17 cellular contexts compared by ENCODE assay signal in the genomic region with DNA sequence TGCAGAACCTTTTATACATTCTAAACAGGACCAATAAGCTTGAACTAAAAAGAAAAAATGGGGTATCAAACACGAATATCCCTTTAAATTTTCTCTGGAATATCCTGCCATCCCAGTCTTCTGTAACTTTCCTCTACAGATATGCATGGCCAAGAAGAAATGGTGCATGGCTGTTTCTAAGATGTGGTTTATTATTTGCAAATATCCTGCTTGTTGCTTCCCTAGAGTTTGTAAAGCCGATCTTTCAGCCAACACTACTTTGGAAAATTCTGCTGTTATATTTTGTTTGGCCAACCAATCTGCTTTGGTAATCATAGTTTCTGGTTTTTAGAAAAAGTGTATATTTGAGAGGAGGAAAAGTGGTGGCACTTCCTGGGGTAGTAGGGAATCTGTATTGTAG.
"Had no signal": no experiment of that assay in that cellular context is flagged by ENCODE, and none has a peak within 500 bp of the region (broad histone marks: within the 10 kb centered on the region; RNA-seq: fewer than 3 reads in every experiment).

No MANE protein-coding gene starts in this region.

- H3K4me1 ChIP-seq: breast epithelium had no signal

- H3K9me3 ChIP-seq: breast epithelium, neutrophil, transverse colon, uterus had no signal

- H3K36me3 ChIP-seq: breast epithelium, neutrophil, transverse colon, uterus had no signal

- H3K27ac ChIP-seq: breast epithelium, neutrophil, uterus had no signal

- ATAC-seq: left lobe of liver; naive thymus-derived CD8-positive, alpha-beta T cell; stimulated activated naive B cell treated with anti-CD40 and anti-IgM and Interleukin-4, amounts not matched to agents 10 μg/mL and 1 μg/mL and 100 μg/mL, for 72 hours had no signal

- FAIRE-seq: kidney had no signal

- H3K27me3 ChIP-seq: breast epithelium, neutrophil, transverse colon, uterus had no signal

- H3K4me3 ChIP-seq: breast epithelium, transverse colon, uterus had no signal

- DNase-seq: activated CD4-positive, CD25-positive, alpha-beta regulatory T cell treated with anti-CD3 and anti-CD28 coated beads, Interleukin-2, amount 50 U/mL, for 72 hours; activated CD8-positive, alpha-beta memory T cell treated with anti-CD3 and anti-CD28 coated beads for 24 hours; activated CD8-positive, alpha-beta memory T cell treated with anti-CD3 and anti-CD28 coated beads, Interleukin-2, amount 50 U/mL, for 48 hours; activated effector memory CD4-positive, alpha-beta T cell treated with anti-CD3 and anti-CD28 coated beads, Interleukin-2, amount 50 U/mL, for 16 hours; activated naive CD4-positive, alpha-beta T cell treated with anti-CD3 and anti-CD28 coated beads, Interleukin-2, amount 50 U/mL, for 16 hours; activated T-cell treated with anti-CD3 and anti-CD28 coated beads, Interleukin-2, amount 50 U/mL, for 48 hours; aorta; effector CD8-positive, alpha-beta T cell; foreskin fibroblast; kidney; naive thymus-derived CD8-positive, alpha-beta T cell; stimulated activated naive B cell treated with anti-CD40 and anti-IgM and Interleukin-4, amounts not matched to agents 10 μg/mL and 1 μg/mL and 100 μg/mL, for 72 hours; transverse colon; uterus had no signal
